In the genomic region with DNA sequence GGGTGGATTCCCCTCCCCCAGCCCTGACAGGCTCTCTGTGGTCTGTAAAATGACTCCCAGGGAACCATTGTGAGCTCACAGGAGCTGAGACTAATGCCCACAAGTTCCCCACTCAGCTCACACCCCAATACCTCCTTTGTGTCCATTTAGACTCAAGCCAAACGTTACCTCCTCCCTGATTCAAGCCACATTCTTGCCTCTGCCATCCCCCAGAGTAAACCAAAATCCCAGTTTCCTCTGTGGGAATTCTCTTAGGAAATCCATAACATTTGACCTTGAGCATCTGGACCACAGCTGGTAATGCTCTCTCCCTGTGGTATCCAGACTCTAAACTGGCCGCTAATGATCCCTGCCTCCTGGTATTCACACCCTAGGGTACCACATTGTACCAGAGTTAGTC, we compare ENCODE assay signal across 20 cellular contexts. TPM values are rescaled to one million over a fixed set of nuclear protein-coding genes. Genes with fewer than 3 reads are reported as not detected.
DNase-seq lines count a peak whose midpoint lies in the region; ATAC-seq and TF ChIP-seq lines count a peak whose summit lies in the region.
"Had no signal": no experiment of that assay in that cellular context is flagged by ENCODE, and none has a peak within 500 bp of the region (broad histone marks: within the 10 kb centered on the region; RNA-seq: fewer than 3 reads in every experiment).

No MANE protein-coding gene starts in this region.

- H2BK5ac ChIP-seq in mesenchymal stem cell (ENCODE audit: low read depth, low read length, poor library complexity, severe bottlenecking) (no peak overlapping the region), trophoblast cell (ENCODE audit: low read depth, low read length, poor library complexity) (no peak overlapping the region)

- H2BK15ac ChIP-seq in mesenchymal stem cell (ENCODE audit: low read depth, poor library complexity, severe bottlenecking): no peak overlapping the region

- no peak overlapping the region for H3K4me2 ChIP-seq in mesenchymal stem cell (ENCODE audit: low read length, poor library complexity, severe bottlenecking)
- H3K4me2 ChIP-seq in trophoblast cell (ENCODE audit: low read length): no peak overlapping the region
- H3K4me2 ChIP-seq: A549, GM23338, KMS-11 had no signal

- H4K12ac ChIP-seq in trophoblast cell (ENCODE audit: low read depth, low read length): no peak overlapping the region

- H3K27me3 ChIP-seq in mesenchymal stem cell (ENCODE audit: control insufficient read depth in 1 of 2, insufficient read depth in 1 of 2, low read length in 2 of 2) (peaks cover 0 to 59% of the 10 kb centered on the region in 2 experiments), trophoblast cell (ENCODE audit: insufficient read depth, low read length) (no peaks in the 10 kb centered on the region), body of pancreas (no peaks in the 10 kb centered on the region)
- H3K27me3 ChIP-seq: MG63 had no signal

- no peak overlapping the region for H2AK5ac ChIP-seq in mesenchymal stem cell (ENCODE audit: low read length, severe bottlenecking)
- H2AK5ac ChIP-seq in trophoblast cell (ENCODE audit: low read length): no peak overlapping the region

- ATAC-seq in GM21390 (IDR thresholded peaks at IDR 0.05; ENCODE audit: unreplicated experiment) (no peak), body of pancreas (no peak)
- ATAC-seq: A549, GM23338, PC-3 had no signal

- H2BK12ac ChIP-seq in mesenchymal stem cell (ENCODE audit: low read length in 2 of 2) (no peak overlapping the region), trophoblast cell (ENCODE audit: low read length) (no peak overlapping the region)

- H3K36me3 ChIP-seq in HEK293 (ENCODE audit: control insufficient read depth in 2 of 2, insufficient read depth in 1 of 2, low read length in 2 of 2): peaks cover 0 to 26% of the 10 kb centered on the region in 2 experiments; a peak in 2 of 3 replicates
- H3K36me3 ChIP-seq in mesenchymal stem cell (ENCODE audit: control insufficient read depth in 1 of 2, insufficient read depth in 2 of 2, low read depth in 1 of 2, low read length in 2 of 2): peaks cover 28 to 44% of the 10 kb centered on the region in 2 experiments
- no peaks in the 10 kb centered on the region for H3K36me3 ChIP-seq in trophoblast cell (ENCODE audit: control insufficient read depth in 1 of 2, insufficient read depth in 2 of 2, low read length in 2 of 2)
- H3K36me3 ChIP-seq in body of pancreas (replicated peaks in 1 of 2; ENCODE audit: insufficient read depth in 1 of 2, low read depth in 2 of 2): no peaks in the 10 kb centered on the region
- H3K36me3 ChIP-seq: MG63 had no signal

- H3K27ac ChIP-seq in HEK293 (ENCODE audit: extremely low read depth, low read depth, low read length): no peak overlapping the region
- no peak overlapping the region for H3K27ac ChIP-seq in mesenchymal stem cell (ENCODE audit: low read length, poor library complexity, severe bottlenecking)
- H3K27ac ChIP-seq in trophoblast cell (ENCODE audit: low read depth, low read length): no peak overlapping the region
- no peak overlapping the region for H3K27ac ChIP-seq in body of pancreas
- H3K27ac ChIP-seq: KMS-11 had no signal

- DNase-seq in AG09319 (ENCODE audit: extremely low read depth, low read depth): peak; percentile 20
- DNase-seq in epidermal melanocyte (ENCODE audit: insufficient read length, low spot score): peak; percentile 25
- DNase-seq in mesenchymal stem cell: peak; percentile 61
- DNase-seq in GM10266 (ENCODE audit: extremely low spot score): no peak
- no peak for DNase-seq in trophoblast cell
- DNase-seq in body of pancreas: no peak
- DNase-seq: Calu3; CD4-positive, alpha-beta T cell; DMS53; MG63; NCI-H1105; NCI-H187; NCI-H748 treated with DMSO at 0.1 percent for 48 hours; PC-3; SW 1271 had no signal

- CTCF ChIA-PET in HEK293 (lab: Yijun Ruan, JAX): interaction anchor here (1.1 to 5.4 kb wide), 4 partner anchors 12 to 185 kb away, joined by 4 to 26 read pairs (median 22); no protein-coding TSS in a partner anchor

- H4K8ac ChIP-seq in mesenchymal stem cell (ENCODE audit: low read length) (no peak overlapping the region), trophoblast cell (ENCODE audit: low read depth, low read length) (no peak overlapping the region)

- POLR2A ChIA-PET in HEK293 (lab: Yijun Ruan, JAX): no interaction called here

- H3K9ac ChIP-seq in mesenchymal stem cell (ENCODE audit: low read length): no peak overlapping the region
- H3K9ac ChIP-seq in trophoblast cell (ENCODE audit: low read length): no peak overlapping the region
- H3K9ac ChIP-seq: KMS-11 had no signal

- H3K14ac ChIP-seq in mesenchymal stem cell (ENCODE audit: low read length in 2 of 2): no peak overlapping the region
- H3K14ac ChIP-seq in trophoblast cell (ENCODE audit: low read length): no peak overlapping the region

- H3K4ac ChIP-seq in mesenchymal stem cell (ENCODE audit: low read depth in 1 of 2, low read length in 2 of 2): no peak overlapping the region
- H3K4ac ChIP-seq in trophoblast cell (ENCODE audit: low read depth, low read length): no peak overlapping the region

- H2BK120ac ChIP-seq in mesenchymal stem cell (ENCODE audit: low read depth, low read length) (no peak overlapping the region), trophoblast cell (ENCODE audit: insufficient read depth, low read length, poor library complexity) (no peak overlapping the region)

- H4K91ac ChIP-seq in mesenchymal stem cell (ENCODE audit: low read length): no peak overlapping the region
- H4K91ac ChIP-seq in trophoblast cell (ENCODE audit: low read depth, low read length): no peak overlapping the region

- no peak for TF ChIP-seq POLR2A in body of pancreas (IDR thresholded peaks at IDR 0.05)

- no peaks in the 10 kb centered on the region for H3K79me2 ChIP-seq in trophoblast cell (ENCODE audit: control insufficient read depth, insufficient read depth, low read length, poor library complexity)

- no peaks in the 10 kb centered on the region for H3K9me3 ChIP-seq in HEK293 (ENCODE audit: control insufficient read depth, insufficient read depth, low read depth, low read length)
- no peaks in the 10 kb centered on the region for H3K9me3 ChIP-seq in mesenchymal stem cell (ENCODE audit: control insufficient read depth, low read length)
- H3K9me3 ChIP-seq in trophoblast cell (ENCODE audit: insufficient read depth, low read depth, low read length): no peaks in the 10 kb centered on the region
- H3K9me3 ChIP-seq in body of pancreas: no peaks in the 10 kb centered on the region
- H3K9me3 ChIP-seq: A549, MG63 had no signal

- no peak overlapping the region for H3K23ac ChIP-seq in mesenchymal stem cell (ENCODE audit: low read length in 2 of 2)
- H3K23ac ChIP-seq in trophoblast cell (ENCODE audit: low read length): no peak overlapping the region

- WGBS in mesenchymal stem cell: 48% methylated on average over 1 of the region's 2 CpGs
- no CpG with 5 or more reads among the region's 2 CpGs for whole genome bisulfite sequencing in trophoblast cell (ENCODE audit: extremely low coverage, insufficient coverage, insufficient read length)
- WGBS in body of pancreas, 2 donors: 50 to 88% methylated on average over 1 to 2 of the region's 2 CpGs

- H3K4me3 ChIP-seq in HEK293 (ENCODE audit: low read depth, low read length) (no peak overlapping the region), mesenchymal stem cell (ENCODE audit: insufficient read depth in 1 of 2, low read depth in 1 of 2, low read length in 2 of 2) (no peak overlapping the region), trophoblast cell (ENCODE audit: low read depth, low read length) (no peak overlapping the region), body of pancreas (no peak overlapping the region)
- H3K4me3 ChIP-seq: A549, GM23338, MG63 had no signal

- H3K18ac ChIP-seq in mesenchymal stem cell (ENCODE audit: low read depth in 1 of 2, low read length in 2 of 2) (no peak overlapping the region), trophoblast cell (ENCODE audit: low read length) (no peak overlapping the region)

- TF ChIP-seq CTCF in AG09319 (IDR thresholded peaks at IDR 0.05; ENCODE audit: low read depth, low read length) (no peak), HEK293 (tag by site-specific recombination; IDR thresholded peaks at IDR 0.05) (no peak), GM10266 (IDR thresholded peaks at IDR 0.05; ENCODE audit: control insufficient read depth, insufficient read depth, low read depth, missing control alignments) (no peak), body of pancreas (IDR thresholded peaks at IDR 0.05) (no peak)

- H2AFZ ChIP-seq in mesenchymal stem cell (ENCODE audit: low read depth, low read length) (no peak overlapping the region), trophoblast cell (ENCODE audit: insufficient read depth, low read length, poor library complexity) (no peak overlapping the region)
- H2AFZ ChIP-seq: GM23338 had no signal

- no peaks in the 10 kb centered on the region for H3K79me1 ChIP-seq in mesenchymal stem cell (replicated peaks; ENCODE audit: low read length, poor library complexity, severe bottlenecking)
- no peaks in the 10 kb centered on the region for H3K79me1 ChIP-seq in trophoblast cell (ENCODE audit: low read length)

- H3K4me1 ChIP-seq in HEK293 (ENCODE audit: control insufficient read depth, insufficient read depth, low read length) (no peaks in the 10 kb centered on the region), mesenchymal stem cell (ENCODE audit: control insufficient read depth, insufficient read depth, low read depth, low read length) (peaks cover 7% of the 10 kb centered on the region), trophoblast cell (ENCODE audit: control insufficient read depth in 1 of 2, insufficient read depth in 2 of 2, low read length in 2 of 2) (peaks cover 3 to 6% of the 10 kb centered on the region in 2 experiments), body of pancreas (no peaks in the 10 kb centered on the region)

- intact Hi-C loops in body of pancreas (cut with DNase I): no loop called here

TF ChIP-seq in HEK293, 187 proteins besides CTCF, POLR2A, EP300 and RAD21:
- TF ChIP-seq MEIS1 (CRISPR knock-in tag; IDR thresholded peaks at IDR 0.05; ENCODE audit: borderline replicate concordance) (no peak), ZIC2 (tag by site-specific recombination; IDR thresholded peaks at IDR 0.05) (peak; percentile 53; the same call in 1 of the 2 replicates), ZNF16 (tag by site-specific recombination; IDR thresholded peaks at IDR 0.05; ENCODE audit: low read depth) (no peak), GLIS1 (tag by site-specific recombination; IDR thresholded peaks at IDR 0.05) (no peak), HOXC10 (CRISPR knock-in tag; IDR thresholded peaks at IDR 0.05) (no peak), HOXD13 (CRISPR knock-in tag; IDR thresholded peaks at IDR 0.05; ENCODE audit: borderline replicate concordance) (no peak)

RNA-seq across cellular contexts. Expression of a gene that starts 26.3 kb away (rescaled TPM):
- polyA plus RNA-seq in mesenchymal stem cell (2013, experiment 1 of 2): 24.8 TPM
- polyA plus RNA-seq in mesenchymal stem cell (2013, experiment 2 of 2): 24.4 TPM
- polyA plus RNA-seq in trophoblast cell (2013): 31.3 and 33.3 TPM in 2 replicates
- 100 to 1,000 TPM in 1 of 2 donors, 10 to 100 TPM in 1; 65.1 to 171 TPM for total RNA-seq in body of pancreas

RNA-seq across cellular contexts. Expression of a gene that starts 30.1 kb away (rescaled TPM):
- polyA plus RNA-seq in mesenchymal stem cell (2013, experiment 1 of 2): 22.4 TPM
- polyA plus RNA-seq in mesenchymal stem cell (2013, experiment 2 of 2): 21.2 TPM
- 3.1 and 3.7 TPM in 2 replicates for polyA plus RNA-seq in trophoblast cell (2013)
- 10 to 100 TPM; 12.7 to 30.3 TPM for total RNA-seq in body of pancreas

Comparison
In these comparisons a context has a peak if more than half of its experiments do, and no peak if none do; other contexts are left out.
1. DNase-seq: peak in AG09319 (single experiment), epidermal melanocyte (single experiment) and mesenchymal stem cell (single experiment); none in GM10266 (single experiment), trophoblast cell (0 of 2) and body of pancreas (0 of 4).